ENCODE assay signal across 22 cellular contexts in genomic region chr16:29658693-29659092, GRCh38. TPM values are rescaled to one million over a fixed set of nuclear protein-coding genes. Genes with fewer than 3 reads are reported as not detected.
DNase-seq lines count a peak whose midpoint lies in the region; ATAC-seq and TF ChIP-seq lines count a peak whose summit lies in the region.
"Had no signal": no experiment of that assay in that cellular context is flagged by ENCODE, and none has a peak within 500 bp of the region (broad histone marks: within the 10 kb centered on the region; RNA-seq: fewer than 3 reads in every experiment).

No MANE protein-coding gene starts in this region.

- POLR2A ChIA-PET in CD4-positive, alpha-beta memory T cell (lab: Charles Lee; ENCODE audit: partially characterized antibody): no interaction called here
- POLR2A ChIA-PET in T-cell (lab: Charles Lee): no interaction called here

- no peaks in the 10 kb centered on the region for H4K20me1 ChIP-seq in neural progenitor cell (ENCODE audit: low read depth)

- H3F3A ChIP-seq in neural progenitor cell (ENCODE audit: low read depth): no peaks in the 10 kb centered on the region

- H3K9me3 ChIP-seq in CD4-positive, alpha-beta memory T cell (ENCODE audit: control insufficient read depth in 1 of 2, low read length in 2 of 2): no peaks in the 10 kb centered on the region
- H3K9me3 ChIP-seq in neural progenitor cell (ENCODE audit: low read depth): no peaks in the 10 kb centered on the region

- no peaks in the 10 kb centered on the region for H3K27me3 ChIP-seq in CD4-positive, alpha-beta memory T cell (ENCODE audit: insufficient read depth, low read length)
- H3K27me3 ChIP-seq in neural progenitor cell: no peaks in the 10 kb centered on the region

- H3K9me3 Mint-ChIP-seq in activated naive CD8-positive, alpha-beta T cell (ENCODE audit: low read depth): no peaks in the 10 kb centered on the region
- no peaks in the 10 kb centered on the region for H3K9me3 Mint-ChIP-seq in activated naive CD8-positive, alpha-beta T cell treated with anti-CD3 and anti-CD28 coated beads, Interleukin-2, amount 50 U/mL, for 24 hours
- no peaks in the 10 kb centered on the region for H3K9me3 Mint-ChIP-seq in CD4-positive, alpha-beta memory T cell
- no peaks in the 10 kb centered on the region for H3K9me3 Mint-ChIP-seq in T-cell
- no peaks in the 10 kb centered on the region for H3K9me3 Mint-ChIP-seq in neural progenitor cell

- H3K4me3 Mint-ChIP-seq in activated naive CD8-positive, alpha-beta T cell: no peak overlapping the region
- no peak overlapping the region for H3K4me3 Mint-ChIP-seq in activated naive CD8-positive, alpha-beta T cell treated with anti-CD3 and anti-CD28 coated beads, Interleukin-2, amount 50 U/mL, for 24 hours
- no peak overlapping the region for H3K4me3 Mint-ChIP-seq in CD4-positive, alpha-beta memory T cell
- no peak overlapping the region for H3K4me3 Mint-ChIP-seq in T-cell
- H3K4me3 Mint-ChIP-seq in neural progenitor cell: no peak overlapping the region

- DNase-seq in activated naive CD8-positive, alpha-beta T cell treated with anti-CD3 and anti-CD28 coated beads, Interleukin-2, amount 50 U/mL, for 24 hours: no peak
- no peak for DNase-seq in CD4-positive, alpha-beta memory T cell
- DNase-seq in T-cell (no peak), neural progenitor cell (ENCODE audit: low spot score) (no peak), NCI-H69 (lab: John Stamatoyannopoulos, UW) (no peak)
- DNase-seq: DMS53, GDM1, MM.1S, NCI-H1048, NCI-H1417 treated with DMSO at 0.1 percent for 48 hours, NCI-H187, NCI-H446 treated with DMSO at 0.1 percent for 48 hours, PC-9, RPMI8226, SHP77 had no signal

- no peaks in the 10 kb centered on the region for H3K79me2 ChIP-seq in neural progenitor cell (ENCODE audit: low read depth)

- H3K9ac ChIP-seq in neural progenitor cell: no peak overlapping the region

- H3K36me3 ChIP-seq in CD4-positive, alpha-beta memory T cell (ENCODE audit: insufficient read depth, low read length): no peaks in the 10 kb centered on the region
- no peaks in the 10 kb centered on the region for H3K36me3 ChIP-seq in neural progenitor cell

- ATAC-seq in activated naive CD8-positive, alpha-beta T cell treated with anti-CD3 and anti-CD28 coated beads, Interleukin-2, amount 50 U/mL, for 24 hours: no peak
- ATAC-seq in T-cell (replicated peaks in 1 of 4): no peak
- no peak for ATAC-seq in HG03095 (IDR thresholded peaks at IDR 0.05; ENCODE audit: unreplicated experiment)
- ATAC-seq: HCT116 had no signal

- no peak overlapping the region for H2AFZ ChIP-seq in neural progenitor cell (replicated peaks)
- H2AFZ ChIP-seq: PC-9 had no signal

- intact Hi-C loops in CD4-positive, alpha-beta memory T cell (cut with micrococcal nuclease): no loop called here

- no peak for TF ChIP-seq CTCF in neural progenitor cell (IDR thresholded peaks at IDR 0.05)

- no peak overlapping the region for H3K4me3 ChIP-seq in CD4-positive, alpha-beta memory T cell (ENCODE audit: low read length in 2 of 2)
- no peak overlapping the region for H3K4me3 ChIP-seq in neural progenitor cell
- H3K4me3 ChIP-seq: PC-9, SK-N-MC had no signal

- peaks cover 34% of the 10 kb centered on the region for H3K4me1 Mint-ChIP-seq in activated naive CD8-positive, alpha-beta T cell (ENCODE audit: low read depth)
- H3K4me1 Mint-ChIP-seq in activated naive CD8-positive, alpha-beta T cell treated with anti-CD3 and anti-CD28 coated beads, Interleukin-2, amount 50 U/mL, for 24 hours: peaks cover 27% of the 10 kb centered on the region
- H3K4me1 Mint-ChIP-seq in CD4-positive, alpha-beta memory T cell: peaks cover 18 to 50% (median 32%) of the 10 kb centered on the region in 4 donors
- H3K4me1 Mint-ChIP-seq in T-cell (peaks cover 34 to 45% (median 45%) of the 10 kb centered on the region in 3 donors), neural progenitor cell (peaks cover 8% of the 10 kb centered on the region)

- no peaks in the 10 kb centered on the region for H3K36me3 Mint-ChIP-seq in activated naive CD8-positive, alpha-beta T cell
- H3K36me3 Mint-ChIP-seq in activated naive CD8-positive, alpha-beta T cell treated with anti-CD3 and anti-CD28 coated beads, Interleukin-2, amount 50 U/mL, for 24 hours (ENCODE audit: low read depth): peaks cover 5% of the 10 kb centered on the region
- H3K36me3 Mint-ChIP-seq in CD4-positive, alpha-beta memory T cell: peaks cover 4 to 11% of the 10 kb centered on the region in 2 donors
- H3K36me3 Mint-ChIP-seq in T-cell (peaks cover 2% of the 10 kb centered on the region), neural progenitor cell (no peaks in the 10 kb centered on the region)

- peak overlapping the region; percentile 23 for H3K27ac ChIP-seq in CD4-positive, alpha-beta memory T cell (ENCODE audit: low read depth, low read length)
- no peak overlapping the region for H3K27ac ChIP-seq in neural progenitor cell
- H3K27ac ChIP-seq: PC-9, SK-N-MC had no signal

- H3K4me2 ChIP-seq in neural progenitor cell: no peak overlapping the region
- H3K4me2 ChIP-seq: PC-9 had no signal

- H3K27me3 Mint-ChIP-seq in activated naive CD8-positive, alpha-beta T cell: no peaks in the 10 kb centered on the region
- H3K27me3 Mint-ChIP-seq in activated naive CD8-positive, alpha-beta T cell treated with anti-CD3 and anti-CD28 coated beads, Interleukin-2, amount 50 U/mL, for 24 hours: no peaks in the 10 kb centered on the region
- H3K27me3 Mint-ChIP-seq in CD4-positive, alpha-beta memory T cell: no peaks in the 10 kb centered on the region
- H3K27me3 Mint-ChIP-seq in T-cell (no peaks in the 10 kb centered on the region), neural progenitor cell (ENCODE audit: insufficient read depth, low read depth) (peaks cover 9% of the 10 kb centered on the region)

- H3K27ac Mint-ChIP-seq in activated naive CD8-positive, alpha-beta T cell: peak overlapping the region; percentile 61
- no peak overlapping the region for H3K27ac Mint-ChIP-seq in activated naive CD8-positive, alpha-beta T cell treated with anti-CD3 and anti-CD28 coated beads, Interleukin-2, amount 50 U/mL, for 24 hours
- H3K27ac Mint-ChIP-seq in CD4-positive, alpha-beta memory T cell: peak overlapping the region; percentile 71 to 93 (median 87)
- peak overlapping the region; percentile 87 to 88 for H3K27ac Mint-ChIP-seq in T-cell
- H3K27ac Mint-ChIP-seq in neural progenitor cell: peak overlapping the region; percentile 74

- H3K4me1 ChIP-seq in CD4-positive, alpha-beta memory T cell (ENCODE audit: insufficient read depth, low read length): peaks cover 40% of the 10 kb centered on the region
- H3K4me1 ChIP-seq in neural progenitor cell: no peaks in the 10 kb centered on the region

- CTCF ChIA-PET in CD4-positive, alpha-beta memory T cell (lab: Charles Lee; ENCODE audit: partially characterized antibody): no interaction called here
- CTCF ChIA-PET in T-cell (lab: Charles Lee): interaction anchor here in 1 of 2 donors (0.6 kb wide), 1 partner anchor 40 kb away, joined by 3 read pairs; no protein-coding TSS in a partner anchor

RNA-seq across cellular contexts. Expression of gene SPN, which starts 4.4 kb away (rescaled TPM):
- total RNA-seq in CD4-positive, alpha-beta memory T cell: 100 to 1,000 TPM; 168 to 175 TPM
- polyA plus RNA-seq in CD4-positive, alpha-beta memory T cell: 100 to 1,000 TPM in 1 of 2 donors, 10 to 100 TPM in 1; 86.3 to 208 TPM
- 100 to 1,000 TPM; 124 to 172 (median 161) TPM for total RNA-seq in T-cell
- total RNA-seq in neural progenitor cell (ENCODE audit: low replicate concordance): 0.02 and 0.25 TPM in 2 replicates
- total RNA-seq: A673, LHCN-M2 had no signal
- polyA plus RNA-seq: BJ had no signal

RNA-seq across cellular contexts. Expression of gene QPRT, which starts 20.3 kb away (rescaled TPM):
- 1 to 10 TPM in 1 of 2 experiments, under 1 TPM in 1; 0.99 to 1.1 TPM for total RNA-seq in CD4-positive, alpha-beta memory T cell
- under 1 TPM; 0.53 to 0.69 TPM for polyA plus RNA-seq in CD4-positive, alpha-beta memory T cell
- 1 to 10 TPM; 1.4 to 2.5 (median 2.1) TPM for total RNA-seq in T-cell
- total RNA-seq in neural progenitor cell (ENCODE audit: low replicate concordance): 49.6 and 112 TPM in 2 replicates

Comparison
In these comparisons a context has a peak if more than half of its experiments do, and no peak if none do; other contexts are left out.
1. RNA of gene SPN, which starts 4.4 kb away (total RNA-seq): 168 to 175 TPM in CD4-positive, alpha-beta memory T cell and 124 to 172 TPM in T-cell; 0.02 to 0.25 TPM in neural progenitor cell; every median in the first group is over 100 times any median in the second.
2. RNA of gene QPRT, which starts 20.3 kb away (total RNA-seq): 49.6 to 112 TPM in neural progenitor cell; 1.4 to 2.5 TPM in T-cell and 0.99 to 1.1 TPM in CD4-positive, alpha-beta memory T cell; every median in the first group is over 10 times any median in the second.